Comparison of ENCODE assay signal across 1 cellular context in the genomic region with DNA sequence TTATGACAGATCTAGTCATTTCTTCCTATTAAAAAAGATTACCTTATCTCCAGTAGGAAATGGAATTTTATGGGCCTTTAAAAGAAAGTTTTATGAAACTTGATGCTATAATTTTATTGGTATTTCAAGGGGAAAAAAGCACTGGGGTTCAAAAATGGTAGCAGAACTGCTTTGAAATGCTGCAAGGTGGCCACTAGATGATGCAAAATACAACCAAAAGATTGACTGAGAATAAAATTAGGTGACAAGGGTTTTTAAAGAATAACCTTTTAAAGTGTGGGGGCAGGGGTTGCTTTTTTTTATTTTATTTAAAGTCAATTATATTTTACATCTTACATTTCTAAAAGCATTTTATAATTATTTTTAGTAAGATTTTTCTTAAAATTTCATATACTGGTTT.
TF ChIP-seq lines count a peak whose summit lies in the region.

No MANE protein-coding gene starts in this region.

TF ChIP-seq in GM23338, 12 proteins besides CTCF, POLR2A, EP300 and RAD21 (continued from another document):
- TF ChIP-seq ZNF462 (CRISPR knock-in tag; IDR thresholded peaks at IDR 0.05) (no peak), NANOG (IDR thresholded peaks at IDR 0.05; ENCODE audit: borderline replicate concordance) (no peak), EZH2phosphoT487 (IDR thresholded peaks at IDR 0.05; ENCODE audit: unreplicated experiment) (no peak), JUNB (IDR thresholded peaks at IDR 0.05; ENCODE audit: unreplicated experiment) (no peak), ZNF331 (CRISPR knock-in tag; IDR thresholded peaks at IDR 0.05; ENCODE audit: low read depth) (no peak)
- TF ChIP-seq, protein P1, sequence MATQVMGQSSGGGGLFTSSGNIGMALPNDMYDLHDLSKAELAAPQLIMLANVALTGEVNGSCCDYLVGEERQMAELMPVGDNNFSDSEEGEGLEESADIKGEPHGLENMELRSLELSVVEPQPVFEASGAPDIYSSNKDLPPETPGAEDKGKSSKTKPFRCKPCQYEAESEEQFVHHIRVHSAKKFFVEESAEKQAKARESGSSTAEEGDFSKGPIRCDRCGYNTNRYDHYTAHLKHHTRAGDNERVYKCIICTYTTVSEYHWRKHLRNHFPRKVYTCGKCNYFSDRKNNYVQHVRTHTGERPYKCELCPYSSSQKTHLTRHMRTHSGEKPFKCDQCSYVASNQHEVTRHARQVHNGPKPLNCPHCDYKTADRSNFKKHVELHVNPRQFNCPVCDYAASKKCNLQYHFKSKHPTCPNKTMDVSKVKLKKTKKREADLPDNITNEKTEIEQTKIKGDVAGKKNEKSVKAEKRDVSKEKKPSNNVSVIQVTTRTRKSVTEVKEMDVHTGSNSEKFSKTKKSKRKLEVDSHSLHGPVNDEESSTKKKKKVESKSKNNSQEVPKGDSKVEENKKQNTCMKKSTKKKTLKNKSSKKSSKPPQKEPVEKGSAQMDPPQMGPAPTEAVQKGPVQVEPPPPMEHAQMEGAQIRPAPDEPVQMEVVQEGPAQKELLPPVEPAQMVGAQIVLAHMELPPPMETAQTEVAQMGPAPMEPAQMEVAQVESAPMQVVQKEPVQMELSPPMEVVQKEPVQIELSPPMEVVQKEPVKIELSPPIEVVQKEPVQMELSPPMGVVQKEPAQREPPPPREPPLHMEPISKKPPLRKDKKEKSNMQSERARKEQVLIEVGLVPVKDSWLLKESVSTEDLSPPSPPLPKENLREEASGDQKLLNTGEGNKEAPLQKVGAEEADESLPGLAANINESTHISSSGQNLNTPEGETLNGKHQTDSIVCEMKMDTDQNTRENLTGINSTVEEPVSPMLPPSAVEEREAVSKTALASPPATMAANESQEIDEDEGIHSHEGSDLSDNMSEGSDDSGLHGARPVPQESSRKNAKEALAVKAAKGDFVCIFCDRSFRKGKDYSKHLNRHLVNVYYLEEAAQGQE (IDR thresholded peaks at IDR 0.05; ENCODE audit: unreplicated experiment): no peak
